ENCODE assay signal across 14 cellular contexts in genomic region chr1:154335351-154335714, GRCh38. TPM values are rescaled to one million over a fixed set of nuclear protein-coding genes. Genes with fewer than 3 reads are reported as not detected.
DNase-seq lines count a peak whose midpoint lies in the region; ATAC-seq and TF ChIP-seq lines count a peak whose summit lies in the region.
"Had no signal": no experiment of that assay in that cellular context is flagged by ENCODE, and none has a peak within 500 bp of the region (broad histone marks: within the 10 kb centered on the region; RNA-seq: fewer than 3 reads in every experiment).

No MANE protein-coding gene starts in this region.

- no peak for TF ChIP-seq CTCF in hepatocyte (IDR thresholded peaks at IDR 0.05; ENCODE audit: poor library complexity)
- TF ChIP-seq CTCF in transverse colon (IDR thresholded peaks at IDR 0.05): peak in 1 of 5 experiments; percentile 4

- CTCF ChIA-PET in activated naive CD4-positive, alpha-beta T cell treated with anti-CD3 and anti-CD28 coated beads, Interleukin-2, amount 10 ng/mL, durations not matched to agents 7 days and 5 days (lab: Charles Lee): interaction anchor here (0.7 to 6.7 kb wide), 33 partner anchors 10 to 226 kb away, joined by 3 to 125 read pairs (median 4); partner anchors contain the start of genes AQP10, ATP8B2 and HAX1
- CTCF ChIA-PET in activated naive CD4-positive, alpha-beta T cell treated with anti-CD3 and anti-CD28 coated beads for 36 hours (lab: Charles Lee): interaction anchor here (0.6 to 14.4 kb wide), 39 partner anchors 11 to 373 kb away, joined by 3 to 234 read pairs (median 4); partner anchors contain the start of genes ATP8B2, HAX1 and TPM3
- CTCF ChIA-PET in T-cell (lab: Charles Lee): interaction anchor here (0.6 to 4.7 kb wide), 29 partner anchors 9 to 621 kb away, joined by 3 to 87 read pairs (median 5); partner anchors contain the start of genes ATP8B2 (in 1 of the 2), HAX1 (in 1 of the 2), PBXIP1 (in 1 of the 2) and UBAP2L (in 1 of the 2)

- H3K79me2 ChIP-seq in hepatocyte: no peaks in the 10 kb centered on the region

- H3K9me3 Mint-ChIP-seq in activated naive CD4-positive, alpha-beta T cell treated with anti-CD3 and anti-CD28 coated beads, Interleukin-2, amount 10 ng/mL, durations not matched to agents 7 days and 5 days: no peaks in the 10 kb centered on the region
- no peaks in the 10 kb centered on the region for H3K9me3 Mint-ChIP-seq in activated naive CD4-positive, alpha-beta T cell treated with anti-CD3 and anti-CD28 coated beads for 36 hours
- no peaks in the 10 kb centered on the region for H3K9me3 Mint-ChIP-seq in T-cell

- TF ChIP-seq EP300 in transverse colon (IDR thresholded peaks at IDR 0.05; ENCODE audit: low read depth): no peak

- no peaks in the 10 kb centered on the region for H3K36me3 ChIP-seq in hepatocyte (replicated peaks; ENCODE audit: insufficient read depth, low read depth)
- peaks cover 0 to 4% (median 0%) of the 10 kb centered on the region in 4 donors for H3K36me3 ChIP-seq in transverse colon

- H3K4me3 Mint-ChIP-seq in activated naive CD4-positive, alpha-beta T cell treated with anti-CD3 and anti-CD28 coated beads, Interleukin-2, amount 10 ng/mL, durations not matched to agents 7 days and 5 days: peak overlapping the region; percentile 58
- no peak overlapping the region for H3K4me3 Mint-ChIP-seq in activated naive CD4-positive, alpha-beta T cell treated with anti-CD3 and anti-CD28 coated beads for 36 hours
- H3K4me3 Mint-ChIP-seq in T-cell: peak overlapping the region in 2 of 3 donors; percentile 35 to 54

- intact Hi-C loops in activated naive CD4-positive, alpha-beta T cell treated with anti-CD3 and anti-CD28 coated beads for 36 hours (cut with micrococcal nuclease): loop anchor here (1.0 to 2.0 kb wide), 4 partner anchors 9 to 149 kb away; partner anchors contain the start of gene HAX1
- intact Hi-C loops in transverse colon (cut with DNase I; ENCODE audit: low total_unique reads): no loop called here

- H3K9me3 ChIP-seq in hepatocyte (ENCODE audit: low read depth): no peaks in the 10 kb centered on the region
- H3K9me3 ChIP-seq in transverse colon: no peaks in the 10 kb centered on the region

- WGBS in hepatocyte (ENCODE audit: low lambda C conversion rate, missing lambda C conversion rate): 94% methylated on average over 4 of the region's 4 CpGs
- WGBS in transverse colon (ENCODE audit: low coverage in 1 of 2), 2 donors: 40 to 83% methylated on average over 1 to 4 of the region's 4 CpGs

- no peak for DNase-seq in activated naive CD4-positive, alpha-beta T cell treated with anti-CD3 and anti-CD28 coated beads, Interleukin-2, amount 10 ng/mL, durations not matched to agents 7 days and 5 days
- DNase-seq in activated naive CD4-positive, alpha-beta T cell treated with anti-CD3 and anti-CD28 coated beads for 36 hours: no peak
- no peak for DNase-seq in T-cell
- peak; percentile 1 for DNase-seq in hepatocyte (ENCODE audit: low spot score)
- DNase-seq in transverse colon: no peak
- DNase-seq in NK-92 (lab: John Stamatoyannopoulos, UW; ENCODE audit: unreplicated experiment): no peak
- DNase-seq in NCI-H2029 treated with DMSO at 0.1 percent for 48 hours (lab: John Stamatoyannopoulos, UW): no peak

- ATAC-seq in T-cell (replicated peaks in 1 of 4) (peak in 1 of 4 experiments; percentile 6), GM21447 (IDR thresholded peaks at IDR 0.05; ENCODE audit: unreplicated experiment) (no peak)

- POLR2A ChIA-PET in T-cell (lab: Charles Lee): interaction anchor here (0.6 to 1.6 kb wide), 3 partner anchors 9 to 164 kb away, joined by 5 to 10 read pairs (median 6); partner anchors contain the start of gene ATP8B2 (in 1 of the 2)

- H3K27me3 ChIP-seq in hepatocyte: no peaks in the 10 kb centered on the region
- no peaks in the 10 kb centered on the region for H3K27me3 ChIP-seq in transverse colon

- no peak overlapping the region for H3K4me2 ChIP-seq in hepatocyte

- H3K4me3 ChIP-seq in hepatocyte (no peak overlapping the region), transverse colon (no peak overlapping the region)
- H3K4me3 ChIP-seq: SK-N-MC, skin epidermis had no signal

- peak overlapping the region; percentile 89 for H3K27ac Mint-ChIP-seq in activated naive CD4-positive, alpha-beta T cell treated with anti-CD3 and anti-CD28 coated beads, Interleukin-2, amount 10 ng/mL, durations not matched to agents 7 days and 5 days
- no peak overlapping the region for H3K27ac Mint-ChIP-seq in activated naive CD4-positive, alpha-beta T cell treated with anti-CD3 and anti-CD28 coated beads for 36 hours
- H3K27ac Mint-ChIP-seq in T-cell: peak overlapping the region; percentile 92 to 95

- H3K27ac ChIP-seq in hepatocyte (peak overlapping the region; percentile 36), transverse colon (peak overlapping the region; percentile 47 to 79 (median 61))
- H3K27ac ChIP-seq: SK-N-MC had no signal

- peaks cover 8% of the 10 kb centered on the region for H3K4me1 ChIP-seq in hepatocyte (ENCODE audit: insufficient read depth)
- H3K4me1 ChIP-seq in transverse colon: peaks cover 4 to 19% (median 14%) of the 10 kb centered on the region in 4 donors

- H3K9me2 ChIP-seq in hepatocyte (replicated peaks; ENCODE audit: insufficient read depth): no peaks in the 10 kb centered on the region

- peaks cover 94% of the 10 kb centered on the region for H3K4me1 Mint-ChIP-seq in activated naive CD4-positive, alpha-beta T cell treated with anti-CD3 and anti-CD28 coated beads, Interleukin-2, amount 10 ng/mL, durations not matched to agents 7 days and 5 days
- H3K4me1 Mint-ChIP-seq in activated naive CD4-positive, alpha-beta T cell treated with anti-CD3 and anti-CD28 coated beads for 36 hours (ENCODE audit: low read depth): peaks cover 62% of the 10 kb centered on the region
- peaks cover 80 to 88% (median 83%) of the 10 kb centered on the region in 3 donors for H3K4me1 Mint-ChIP-seq in T-cell

- no peak for TF ChIP-seq POLR2A in transverse colon (IDR thresholded peaks at IDR 0.05)

- H3K27me3 Mint-ChIP-seq in activated naive CD4-positive, alpha-beta T cell treated with anti-CD3 and anti-CD28 coated beads, Interleukin-2, amount 10 ng/mL, durations not matched to agents 7 days and 5 days: no peaks in the 10 kb centered on the region
- no peaks in the 10 kb centered on the region for H3K27me3 Mint-ChIP-seq in activated naive CD4-positive, alpha-beta T cell treated with anti-CD3 and anti-CD28 coated beads for 36 hours (ENCODE audit: low read depth)
- H3K27me3 Mint-ChIP-seq in T-cell: no peaks in the 10 kb centered on the region

- H2AFZ ChIP-seq in hepatocyte: no peak overlapping the region

- H4K20me1 ChIP-seq in hepatocyte (ENCODE audit: insufficient read depth, poor library complexity, severe bottlenecking): no peaks in the 10 kb centered on the region

- H3K36me3 Mint-ChIP-seq in activated naive CD4-positive, alpha-beta T cell treated with anti-CD3 and anti-CD28 coated beads, Interleukin-2, amount 10 ng/mL, durations not matched to agents 7 days and 5 days: peaks cover 77% of the 10 kb centered on the region
- peaks cover 38% of the 10 kb centered on the region for H3K36me3 Mint-ChIP-seq in activated naive CD4-positive, alpha-beta T cell treated with anti-CD3 and anti-CD28 coated beads for 36 hours (ENCODE audit: low read depth)
- H3K36me3 Mint-ChIP-seq in T-cell: peaks cover 60% of the 10 kb centered on the region

- in situ Hi-C loops in transverse colon (cut with MboI; ENCODE audit: low pct_ligation_motif_present in 1 of 4, low pct_unique_long_range_greater_than_20kb in 1 of 4, low sequenced_read_pairs in 3 of 4): no loop called here

RNA-seq across cellular contexts. Expression of gene ATP8B2, which starts 10.0 kb away (rescaled TPM):
- total RNA-seq in activated naive CD4-positive, alpha-beta T cell treated with anti-CD3 and anti-CD28 coated beads for 36 hours: 10 to 100 TPM; 28.2 to 28.7 TPM
- 100 to 1,000 TPM; 142 to 172 (median 149) TPM for total RNA-seq in T-cell
- 30.1 and 42.0 TPM in 2 replicates for total RNA-seq in hepatocyte
- polyA plus RNA-seq in hepatocyte: 8.7 and 11.7 TPM in 2 replicates
- 10 to 100 TPM in 3 of 4 donors, 1 to 10 TPM in 1; 6.0 to 78.6 (median 24.9) TPM for total RNA-seq in transverse colon

RNA-seq across cellular contexts. Expression of gene AQP10, which starts 14.4 kb away (rescaled TPM):
- total RNA-seq in activated naive CD4-positive, alpha-beta T cell treated with anti-CD3 and anti-CD28 coated beads for 36 hours: not detected
- total RNA-seq in T-cell: not detected
- 0.96 and 2.0 TPM in 2 replicates for total RNA-seq in hepatocyte
- 3.0 and 3.6 TPM in 2 replicates for polyA plus RNA-seq in hepatocyte
- not detected for total RNA-seq in transverse colon
- total RNA-seq: Daoy, LHCN-M2, myocyte, ureter had no signal
